Comparison of ENCODE assay signal across 19 cellular contexts in the genomic region with DNA sequence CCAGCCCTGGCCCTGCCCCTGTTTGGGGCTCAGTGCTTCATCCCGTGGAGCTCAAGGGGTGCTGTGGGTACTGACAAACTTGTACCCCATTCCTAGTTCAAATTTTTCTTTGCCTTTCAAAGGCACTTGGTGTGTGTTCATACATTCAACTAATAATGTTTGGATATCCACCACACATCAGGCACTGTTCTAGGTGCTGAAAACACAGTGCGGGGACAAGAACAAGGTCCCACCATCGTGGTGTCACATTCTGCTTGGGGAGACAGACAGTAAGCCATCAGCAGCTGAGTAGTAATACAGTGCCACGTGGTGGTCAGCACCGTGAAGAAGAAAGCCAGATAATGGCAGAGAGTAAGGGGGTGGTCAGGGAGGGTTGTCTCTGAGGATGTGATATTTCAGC. TPM values are rescaled to one million over a fixed set of nuclear protein-coding genes. Genes with fewer than 3 reads are reported as not detected.
DNase-seq lines count a peak whose midpoint lies in the region; ATAC-seq and TF ChIP-seq lines count a peak whose summit lies in the region.
"Had no signal": no experiment of that assay in that cellular context is flagged by ENCODE, and none has a peak within 500 bp of the region (broad histone marks: within the 10 kb centered on the region; RNA-seq: fewer than 3 reads in every experiment).

No MANE protein-coding gene starts in this region.

- H3K27me3 ChIP-seq in foreskin keratinocyte: peaks cover 44% of the 10 kb centered on the region

- no peak for TF ChIP-seq CTCF in foreskin keratinocyte (conservative IDR thresholded peaks at IDR 0.05)

- H3K4me3 Mint-ChIP-seq in activated naive CD8-positive, alpha-beta T cell: no peak overlapping the region
- H3K4me3 Mint-ChIP-seq in activated naive CD8-positive, alpha-beta T cell treated with anti-CD3 and anti-CD28 coated beads for 36 hours: no peak overlapping the region
- peak overlapping the region; percentile 73 for H3K4me3 Mint-ChIP-seq in activated T-helper 17 cell treated with anti-CD3 and anti-CD28 coated beads, Interleukin-2, amount 50 U/mL, for 72 hours
- no peak overlapping the region for H3K4me3 Mint-ChIP-seq in stimulated activated naive B cell treated with anti-CD40 and anti-IgM and Interleukin-4, amounts not matched to agents 10 μg/mL and 1 μg/mL and 100 μg/mL, for 72 hours

- H3K27ac Mint-ChIP-seq in activated naive CD8-positive, alpha-beta T cell: peak overlapping the region; percentile 22
- no peak overlapping the region for H3K27ac Mint-ChIP-seq in activated naive CD8-positive, alpha-beta T cell treated with anti-CD3 and anti-CD28 coated beads for 36 hours
- H3K27ac Mint-ChIP-seq in activated T-helper 17 cell treated with anti-CD3 and anti-CD28 coated beads, Interleukin-2, amount 50 U/mL, for 72 hours: peak overlapping the region; percentile 95
- peak overlapping the region; percentile 28 for H3K27ac Mint-ChIP-seq in stimulated activated naive B cell treated with anti-CD40 and anti-IgM and Interleukin-4, amounts not matched to agents 10 μg/mL and 1 μg/mL and 100 μg/mL, for 72 hours

- no peaks in the 10 kb centered on the region for H3K9me3 Mint-ChIP-seq in activated naive CD8-positive, alpha-beta T cell (ENCODE audit: low read depth)
- peaks cover 2% of the 10 kb centered on the region for H3K9me3 Mint-ChIP-seq in activated naive CD8-positive, alpha-beta T cell treated with anti-CD3 and anti-CD28 coated beads for 36 hours
- no peaks in the 10 kb centered on the region for H3K9me3 Mint-ChIP-seq in activated T-helper 17 cell treated with anti-CD3 and anti-CD28 coated beads, Interleukin-2, amount 50 U/mL, for 72 hours
- H3K9me3 Mint-ChIP-seq in stimulated activated naive B cell treated with anti-CD40 and anti-IgM and Interleukin-4, amounts not matched to agents 10 μg/mL and 1 μg/mL and 100 μg/mL, for 72 hours: peaks cover 0 to 2% of the 10 kb centered on the region in 2 donors

- H3K36me3 Mint-ChIP-seq in activated naive CD8-positive, alpha-beta T cell: peaks cover 2% of the 10 kb centered on the region
- peaks cover 3% of the 10 kb centered on the region for H3K36me3 Mint-ChIP-seq in activated naive CD8-positive, alpha-beta T cell treated with anti-CD3 and anti-CD28 coated beads for 36 hours
- no peaks in the 10 kb centered on the region for H3K36me3 Mint-ChIP-seq in activated T-helper 17 cell treated with anti-CD3 and anti-CD28 coated beads, Interleukin-2, amount 50 U/mL, for 72 hours (ENCODE audit: low read depth)
- no peaks in the 10 kb centered on the region for H3K36me3 Mint-ChIP-seq in stimulated activated naive B cell treated with anti-CD40 and anti-IgM and Interleukin-4, amounts not matched to agents 10 μg/mL and 1 μg/mL and 100 μg/mL, for 72 hours

- H3K4me1 Mint-ChIP-seq in activated naive CD8-positive, alpha-beta T cell (ENCODE audit: low read depth): peaks cover 50% of the 10 kb centered on the region
- H3K4me1 Mint-ChIP-seq in activated naive CD8-positive, alpha-beta T cell treated with anti-CD3 and anti-CD28 coated beads for 36 hours: peaks cover 35% of the 10 kb centered on the region
- peaks cover 59% of the 10 kb centered on the region for H3K4me1 Mint-ChIP-seq in activated T-helper 17 cell treated with anti-CD3 and anti-CD28 coated beads, Interleukin-2, amount 50 U/mL, for 72 hours
- H3K4me1 Mint-ChIP-seq in stimulated activated naive B cell treated with anti-CD40 and anti-IgM and Interleukin-4, amounts not matched to agents 10 μg/mL and 1 μg/mL and 100 μg/mL, for 72 hours: peaks cover 48 to 53% of the 10 kb centered on the region in 2 donors

- H3K27me3 Mint-ChIP-seq in activated naive CD8-positive, alpha-beta T cell: peaks cover 2% of the 10 kb centered on the region
- H3K27me3 Mint-ChIP-seq in activated naive CD8-positive, alpha-beta T cell treated with anti-CD3 and anti-CD28 coated beads for 36 hours: no peaks in the 10 kb centered on the region
- H3K27me3 Mint-ChIP-seq in activated T-helper 17 cell treated with anti-CD3 and anti-CD28 coated beads, Interleukin-2, amount 50 U/mL, for 72 hours: no peaks in the 10 kb centered on the region
- peaks cover 27 to 40% of the 10 kb centered on the region in 2 donors for H3K27me3 Mint-ChIP-seq in stimulated activated naive B cell treated with anti-CD40 and anti-IgM and Interleukin-4, amounts not matched to agents 10 μg/mL and 1 μg/mL and 100 μg/mL, for 72 hours

- peak; percentile 5 for ATAC-seq in HG02642 (IDR thresholded peaks at IDR 0.05; ENCODE audit: poor library complexity, unreplicated experiment)
- no peak for ATAC-seq in activated T-helper 17 cell treated with anti-CD3 and anti-CD28 coated beads, Interleukin-2, amount 50 U/mL, for 72 hours (replicated peaks)
- no peak for ATAC-seq in stimulated activated naive B cell treated with anti-CD40 and anti-IgM and Interleukin-4, amounts not matched to agents 10 μg/mL and 1 μg/mL and 100 μg/mL, for 72 hours (replicated peaks)
- no peak for ATAC-seq in GM21381 (IDR thresholded peaks at IDR 0.05; ENCODE audit: unreplicated experiment)
- no peak for ATAC-seq in foreskin keratinocyte
- ATAC-seq: Panc1, Right ventricle myocardium inferior had no signal

- H3K4me1 ChIP-seq in foreskin keratinocyte: peaks cover 5% of the 10 kb centered on the region

- H3K27ac ChIP-seq in foreskin keratinocyte: no peak overlapping the region

- DNase-seq in activated naive CD8-positive, alpha-beta T cell treated with anti-CD3 and anti-CD28 coated beads for 36 hours: no peak
- no peak for DNase-seq in stimulated activated naive B cell treated with anti-CD40 and anti-IgM and Interleukin-4, amounts not matched to agents 10 μg/mL and 1 μg/mL and 100 μg/mL, for 72 hours
- no peak for DNase-seq in foreskin keratinocyte
- DNase-seq: Caco-2, DMS153, HCEC 1CT, Karpas-422, MG63, NCI-H1092 treated with DMSO at 0.1 percent for 48 hours, NCI-H1694, NCI-H2107, NCI-H226, NCI-H524 treated with DMSO at 0.1 percent for 48 hours had no signal

RNA-seq across cellular contexts. Expression of gene CRYGS, which starts 32.5 kb away (rescaled TPM):
- total RNA-seq in activated naive CD8-positive, alpha-beta T cell treated with anti-CD3 and anti-CD28 coated beads for 36 hours: 1 to 10 TPM; 1.7 TPM
- 1 to 10 TPM; 2.4 to 4.9 TPM for total RNA-seq in activated T-helper 17 cell treated with anti-CD3 and anti-CD28 coated beads, Interleukin-2, amount 50 U/mL, for 72 hours
- 1.1 and 1.3 TPM in 2 replicates for total RNA-seq in foreskin keratinocyte
- 1.2 and 1.5 TPM in 2 replicates for polyA plus RNA-seq in foreskin keratinocyte

RNA-seq across cellular contexts. Expression of gene TBCCD1, which starts 55.4 kb away (rescaled TPM):
- 10 to 100 TPM; 12.7 to 15.4 TPM for total RNA-seq in activated naive CD8-positive, alpha-beta T cell treated with anti-CD3 and anti-CD28 coated beads for 36 hours
- total RNA-seq in activated T-helper 17 cell treated with anti-CD3 and anti-CD28 coated beads, Interleukin-2, amount 50 U/mL, for 72 hours: 1 to 10 TPM; 7.8 to 9.7 TPM
- 11.9 and 14.0 TPM in 2 replicates for total RNA-seq in foreskin keratinocyte
- polyA plus RNA-seq in foreskin keratinocyte: 4.6 and 6.7 TPM in 2 replicates

RNA-seq across cellular contexts. Expression of gene DNAJB11, which starts 58.8 kb away (rescaled TPM):
- 10 to 100 TPM; 51.7 to 53.9 TPM for total RNA-seq in activated naive CD8-positive, alpha-beta T cell treated with anti-CD3 and anti-CD28 coated beads for 36 hours
- total RNA-seq in activated T-helper 17 cell treated with anti-CD3 and anti-CD28 coated beads, Interleukin-2, amount 50 U/mL, for 72 hours: 10 to 100 TPM; 22.4 to 46.7 TPM
- 80.8 and 83.7 TPM in 2 replicates for total RNA-seq in foreskin keratinocyte
- 71.6 and 79.9 TPM in 2 replicates for polyA plus RNA-seq in foreskin keratinocyte
